In the genomic region with DNA sequence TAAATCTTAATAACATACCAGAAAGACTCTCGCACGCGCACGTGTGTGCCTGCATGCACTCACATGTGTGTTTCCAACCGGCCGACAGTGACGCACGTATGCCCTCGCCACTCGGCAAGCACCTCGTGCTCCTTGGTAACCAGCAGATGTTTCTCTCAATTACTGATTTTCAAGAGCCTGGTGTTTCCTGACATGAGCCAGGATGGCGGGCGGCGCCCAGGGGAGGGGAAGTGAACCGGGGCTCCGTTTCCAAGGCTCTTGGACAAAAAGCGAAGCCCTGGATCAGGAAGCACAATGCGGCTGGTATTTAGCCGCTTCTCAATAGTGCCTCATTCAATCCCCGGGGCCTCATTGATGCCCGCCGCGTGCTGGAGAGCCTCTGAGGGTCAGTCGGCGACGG, we compare ENCODE assay signal across 10 cellular contexts. TPM values are rescaled to one million over a fixed set of nuclear protein-coding genes. Genes with fewer than 3 reads are reported as not detected.
DNase-seq lines count a peak whose midpoint lies in the region; ATAC-seq, FAIRE-seq and TF ChIP-seq lines count a peak whose summit lies in the region.
"Had no signal": no experiment of that assay in that cellular context is flagged by ENCODE, and none has a peak within 500 bp of the region (broad histone marks: within the 10 kb centered on the region; RNA-seq: fewer than 3 reads in every experiment).

No MANE protein-coding gene starts in this region.

- peaks cover 15% of the 10 kb centered on the region for H3K4me1 ChIP-seq in CD8-positive, alpha-beta T cell (ENCODE audit: insufficient read depth, low read length)

- peaks cover 2% of the 10 kb centered on the region for H3K27me3 Mint-ChIP-seq in glutamatergic neuron (ENCODE audit: unreplicated experiment)
- H3K27me3 Mint-ChIP-seq in CD8-positive, alpha-beta T cell (ENCODE audit: low read depth), result no peaks in the 10 kb centered on the region

- intact Hi-C loops in sciatic nerve (cut with DNase I), result no loop called here
- intact Hi-C loops in CD8-positive, alpha-beta T cell (cut with DNase I, micrococcal nuclease), result no loop called here

- H3K27ac Mint-ChIP-seq in glutamatergic neuron (ENCODE audit: unreplicated experiment), result peak overlapping the region; percentile 74
- no peak overlapping the region for H3K27ac Mint-ChIP-seq in CD8-positive, alpha-beta T cell

- CTCF ChIA-PET in CD8-positive, alpha-beta T cell (lab: Charles Lee), result interaction anchor here (1.1 kb wide), 1 partner anchor 18 kb away, joined by 3 read pairs; no protein-coding TSS in a partner anchor

- no peak for TF ChIP-seq CTCF in glutamatergic neuron (IDR thresholded peaks at IDR 0.05; ENCODE audit: partially characterized antibody, unreplicated experiment)
- TF ChIP-seq CTCF in CD8-positive, alpha-beta T cell (IDR thresholded peaks at IDR 0.05), result no peak

- H3K36me3 ChIP-seq in CD8-positive, alpha-beta T cell (ENCODE audit: insufficient read depth, low read length), result no peaks in the 10 kb centered on the region

- FAIRE-seq in HTR-8/SVneo (lab: Jason Lieb, UNC) (peak; percentile 36), urothelium cell line (lab: Jason Lieb, UNC) (no peak)

- peak overlapping the region; percentile 6 for H3K4me3 Mint-ChIP-seq in glutamatergic neuron (ENCODE audit: unreplicated experiment)
- no peak overlapping the region for H3K4me3 Mint-ChIP-seq in CD8-positive, alpha-beta T cell

- no peak overlapping the region for H3K27ac ChIP-seq in CD8-positive, alpha-beta T cell (ENCODE audit: low read depth, low read length)
- H3K27ac ChIP-seq: HL-60 had no signal

- DNase-seq in HTR-8/SVneo (ENCODE audit: insufficient read length, low spot score) (no peak), NCI-H748 treated with DMSO at 0.1 percent for 48 hours (lab: John Stamatoyannopoulos, UW) (peak; percentile 76), glutamatergic neuron (peak; percentile 56), sciatic nerve (ENCODE audit: low spot score) (no peak), urothelium cell line (ENCODE audit: low spot score) (no peak), OCI-M2 (lab: John Stamatoyannopoulos, UW; ENCODE audit: unreplicated experiment) (no peak)
- no peak for DNase-seq in CD8-positive, alpha-beta T cell
- DNase-seq: T-helper 2 cell had no signal

- H3K9me3 ChIP-seq in CD8-positive, alpha-beta T cell (ENCODE audit: low read length), result no peaks in the 10 kb centered on the region

- peak; percentile 41 for ATAC-seq in sciatic nerve
- ATAC-seq in CD8-positive, alpha-beta T cell, result no peak
- no peak for ATAC-seq in GM19397 (IDR thresholded peaks at IDR 0.05; ENCODE audit: unreplicated experiment)

- POLR2A ChIA-PET in CD8-positive, alpha-beta T cell (lab: Charles Lee), result no interaction called here

- no peaks in the 10 kb centered on the region for H3K36me3 Mint-ChIP-seq in glutamatergic neuron (ENCODE audit: unreplicated experiment)
- H3K36me3 Mint-ChIP-seq in CD8-positive, alpha-beta T cell, result no peaks in the 10 kb centered on the region

- peaks cover 46% of the 10 kb centered on the region for H3K4me1 Mint-ChIP-seq in glutamatergic neuron (ENCODE audit: low read depth, unreplicated experiment)
- H3K4me1 Mint-ChIP-seq in CD8-positive, alpha-beta T cell (ENCODE audit: low read depth), result peaks cover 22% of the 10 kb centered on the region

- no peak overlapping the region for H3K4me3 ChIP-seq in CD8-positive, alpha-beta T cell (ENCODE audit: low read depth, low read length)

- peaks cover 2% of the 10 kb centered on the region for H3K9me3 Mint-ChIP-seq in glutamatergic neuron (ENCODE audit: unreplicated experiment)
- no peaks in the 10 kb centered on the region for H3K9me3 Mint-ChIP-seq in CD8-positive, alpha-beta T cell

- H3K27me3 ChIP-seq in CD8-positive, alpha-beta T cell (ENCODE audit: insufficient read depth, low read length), result no peaks in the 10 kb centered on the region

RNA-seq across cellular contexts. Expression of gene PMEPA1, which starts 37.7 kb away (rescaled TPM):
- 14.4 TPM for total RNA-seq in glutamatergic neuron (ENCODE audit: unreplicated experiment)
- 26.3 TPM for total RNA-seq in sciatic nerve
- total RNA-seq in CD8-positive, alpha-beta T cell, result 10 to 100 TPM; 22.2 to 22.4 TPM

RNA-seq across cellular contexts. Expression of gene ZBP1, which starts 51.9 kb away (rescaled TPM):
- total RNA-seq in glutamatergic neuron (ENCODE audit: unreplicated experiment) (not detected), sciatic nerve (0.49 TPM)
- 10 to 100 TPM; 21.1 to 28.3 TPM for total RNA-seq in CD8-positive, alpha-beta T cell

Comparison
In these comparisons a context has a peak if more than half of its experiments do, and no peak if none do; other contexts are left out.
1. DNase-seq: peak in NCI-H748 treated with DMSO at 0.1 percent for 48 hours (single experiment) and glutamatergic neuron (single experiment); none in HTR-8/SVneo (single experiment), sciatic nerve (single experiment), CD8-positive, alpha-beta T cell (0 of 7), urothelium cell line (single experiment) and OCI-M2 (single experiment).
2. RNA of gene ZBP1, which starts 51.9 kb away (total RNA-seq): 21.1 to 28.3 TPM in CD8-positive, alpha-beta T cell; 0.49 TPM in sciatic nerve (single experiment) and not detected in glutamatergic neuron (single experiment); every median in the first group is over 10 times any median in the second.